ENCODE assay signal across 1 cellular context in genomic region chr1:209815495-209815894, GRCh38.
TF ChIP-seq lines count a peak whose summit lies in the region.

No MANE protein-coding gene starts in this region.

TF ChIP-seq in IMR-90, 13 proteins besides CTCF, POLR2A, EP300 and RAD21:
- TF ChIP-seq SMC3 (IDR thresholded peaks at IDR 0.05; ENCODE audit: low read depth, low read length) = no peak
- TF ChIP-seq MAZ (IDR thresholded peaks at IDR 0.05; ENCODE audit: borderline replicate concordance, low read depth, low read length) = no peak
- no peak for TF ChIP-seq NFE2L2 (IDR thresholded peaks at IDR 0.05; ENCODE audit: low read depth, low read length)
- TF ChIP-seq USF2 (IDR thresholded peaks at IDR 0.05; ENCODE audit: low read depth, low read length) = no peak
- no peak for TF ChIP-seq MXI1 (IDR thresholded peaks at IDR 0.05; ENCODE audit: borderline replicate concordance, low read depth, low read length)
- no peak for TF ChIP-seq MAFK (IDR thresholded peaks at IDR 0.05; ENCODE audit: low read depth, low read length)
- no peak for TF ChIP-seq BHLHE40 (IDR thresholded peaks at IDR 0.05; ENCODE audit: low read depth, low read length)
- no peak for TF ChIP-seq RFX5 (IDR thresholded peaks at IDR 0.05; ENCODE audit: low read depth, low read length)
- TF ChIP-seq ELK1 (IDR thresholded peaks at IDR 0.05; ENCODE audit: borderline replicate concordance, low read depth, low read length) = no peak
- no peak for TF ChIP-seq CHD1 (IDR thresholded peaks at IDR 0.05; ENCODE audit: low read depth, low read length)
- no peak for TF ChIP-seq FOS (IDR thresholded peaks at IDR 0.05; ENCODE audit: low read depth, low read length)
- TF ChIP-seq CEBPB (IDR thresholded peaks at IDR 0.05; ENCODE audit: low read depth, low read length) = no peak
